In the genomic region with DNA sequence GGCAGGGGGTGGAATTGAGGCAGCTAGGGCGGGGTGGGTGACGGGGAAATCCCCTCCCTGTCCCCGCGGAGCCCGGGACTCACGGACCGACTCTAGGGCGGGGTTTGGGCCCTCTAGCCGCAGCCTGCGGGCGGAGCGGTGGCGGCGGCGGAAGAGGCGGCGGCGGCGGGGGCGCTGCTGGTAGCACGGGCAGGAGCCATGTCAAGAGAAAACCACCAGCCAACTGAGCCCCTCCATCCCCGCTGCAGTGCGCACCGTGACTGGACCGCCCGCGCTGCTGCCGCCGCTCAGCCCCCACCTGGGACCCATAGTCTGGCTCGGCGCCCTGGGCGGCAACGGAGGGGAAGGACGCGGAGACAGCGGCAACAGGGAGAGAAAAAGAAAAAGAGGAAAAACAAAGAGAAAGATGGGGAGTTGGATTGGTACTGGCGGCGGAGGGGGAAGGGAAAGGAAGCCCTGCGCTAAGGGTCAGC, we compare ENCODE assay signal across 8 cellular contexts. TPM values are rescaled to one million over a fixed set of nuclear protein-coding genes. Genes with fewer than 3 reads are reported as not detected.
DNase-seq lines count a peak whose midpoint lies in the region; ATAC-seq and TF ChIP-seq lines count a peak whose summit lies in the region.

No MANE protein-coding gene starts in this region.

- peak overlapping the region in 10 of 11 experiments; percentile 17 to 98 (median 44); a peak in 17 of 22 replicates for H3K4me2 ChIP-seq in BLaER1 treated with 17β-estradiol and CSF1 and Interleukin-3, amounts not matched to agents 10 nM and 100 nM
- H3K4me2 ChIP-seq in H9 (ENCODE audit: insufficient read depth, insufficient read length, low read length) (peak overlapping the region; percentile 94), osteoblast (ENCODE audit: insufficient read depth, low read length) (peak overlapping the region; percentile 92)

- H3T11ph ChIP-seq in H9 (ENCODE audit: low read length) = peak overlapping the region; percentile 3

- H3K14ac ChIP-seq in H9 (ENCODE audit: insufficient read depth, low read length) = peak overlapping the region; percentile 91

- H3K4me1 ChIP-seq in BLaER1 treated with 17β-estradiol and CSF1 and Interleukin-3, amounts not matched to agents 10 nM and 100 nM = peaks cover 29 to 46% (median 40%) of the 10 kb centered on the region in 10 experiments
- no peaks in the 10 kb centered on the region for H3K4me1 ChIP-seq in H9 (ENCODE audit: insufficient read depth, low read length)
- H3K4me1 ChIP-seq in osteoblast (ENCODE audit: insufficient read depth, low read length) = peaks cover 12% of the 10 kb centered on the region
- peaks cover 9% of the 10 kb centered on the region for H3K4me1 ChIP-seq in thymus (ENCODE audit: control insufficient read depth, insufficient read depth, low read length)

- H2BK20ac ChIP-seq in H9 (ENCODE audit: low read depth, low read length, poor library complexity, severe bottlenecking) = no peak overlapping the region

- peak overlapping the region; percentile 96 to 99 for H3K4me3 Mint-ChIP-seq in H9

- peaks cover 0 to 4% (median 0%) of the 10 kb centered on the region in 11 experiments; a peak in 2 of 22 replicates for H3K9me3 ChIP-seq in BLaER1 treated with 17β-estradiol and CSF1 and Interleukin-3, amounts not matched to agents 10 nM and 100 nM (replicated peaks in 1 of 11)
- no peaks in the 10 kb centered on the region for H3K9me3 ChIP-seq in H9 (ENCODE audit: control insufficient read depth, low read depth, low read length)
- no peaks in the 10 kb centered on the region for H3K9me3 ChIP-seq in osteoblast (ENCODE audit: low read depth, low read length)
- no peaks in the 10 kb centered on the region for H3K9me3 ChIP-seq in thymus (ENCODE audit: control insufficient read depth)

- H2AFZ ChIP-seq in H9 (ENCODE audit: low read length) (no peak overlapping the region), osteoblast (ENCODE audit: low read length) (no peak overlapping the region)

- no CpG with 5 or more reads among the region's 39 CpGs for WGBS in H9 (ENCODE audit: extremely low coverage, insufficient read length, low lambda C conversion rate)
- WGBS in thymus = under 1% methylated on average over 39 of the region's 39 CpGs

- H3K79me2 ChIP-seq in H9 (ENCODE audit: insufficient read depth, low read length) = peaks cover 30% of the 10 kb centered on the region
- peaks cover 54% of the 10 kb centered on the region for H3K79me2 ChIP-seq in osteoblast (ENCODE audit: insufficient read depth, low read length)

- peak overlapping the region; percentile 7 for H2BK5ac ChIP-seq in H9 (ENCODE audit: insufficient read length, low read length)

- H3K4me1 Mint-ChIP-seq in H9 = peaks cover 19 to 30% of the 10 kb centered on the region in 2 experiments

- TF ChIP-seq CTCF in H9 (conservative IDR thresholded peaks at IDR 0.05) = no peak
- no peak for TF ChIP-seq CTCF in osteoblast (IDR thresholded peaks at IDR 0.05; ENCODE audit: extremely low read depth, low read depth, low read length)

- H3K79me1 ChIP-seq in H9 (ENCODE audit: insufficient read depth, low read depth, low read length, poor library complexity, severe bottlenecking) = no peaks in the 10 kb centered on the region

- DNase-seq in H9 (peak; percentile 30), RPMI7951 (ENCODE audit: low read depth) (peak; percentile 67), germinal center (ENCODE audit: low spot score) (peak; percentile 68), osteoblast (ENCODE audit: insufficient read length, low spot score, missing footprints) (peak; percentile 69)
- peak; percentile 71 for DNase-seq in activated gamma-delta T cell treated with anti-CD3 and anti-CD28 coated beads, Interleukin-2, amount 50 U/mL, for 16 hours (ENCODE audit: low read depth)

- no peak overlapping the region for H2BK12ac ChIP-seq in H9 (ENCODE audit: insufficient read length, low read depth, low read length)

- no peak overlapping the region for H2AK5ac ChIP-seq in H9 (ENCODE audit: insufficient read length, low read length)

- H3K36me3 ChIP-seq in BLaER1 treated with 17β-estradiol and CSF1 and Interleukin-3, amounts not matched to agents 10 nM and 100 nM = peaks cover 30 to 40% (median 37%) of the 10 kb centered on the region in 11 experiments
- H3K36me3 ChIP-seq in osteoblast (ENCODE audit: insufficient read depth, low read length) (peaks cover 29% of the 10 kb centered on the region), thymus (ENCODE audit: control insufficient read depth, insufficient read depth) (peaks cover 6% of the 10 kb centered on the region)

- H3K27ac Mint-ChIP-seq in H9 = peak overlapping the region; percentile 99 to 100 (median 100)

- no peak overlapping the region for H3K23ac ChIP-seq in H9 (ENCODE audit: insufficient read length, low read depth, low read length)

- peak overlapping the region; percentile 91 for H3K18ac ChIP-seq in H9 (ENCODE audit: insufficient read length, low read depth, low read length)

- H3K4ac ChIP-seq in H9 (ENCODE audit: low read depth, low read length) = peak overlapping the region; percentile 80; the same call in 1 of the 2 replicates

- no peak overlapping the region for H4K5ac ChIP-seq in H9 (ENCODE audit: insufficient read length, low read depth, low read length)

- peaks cover 13% of the 10 kb centered on the region for H3K23me2 ChIP-seq in H9 (ENCODE audit: insufficient read length, low read depth, low read length, poor library complexity, severe bottlenecking)

- ATAC-seq in GM21447 (IDR thresholded peaks at IDR 0.05; ENCODE audit: unreplicated experiment) = no peak

- no peaks in the 10 kb centered on the region for H3K27me3 Mint-ChIP-seq in H9 (ENCODE audit: low read depth)

- H3K56ac ChIP-seq in H9 (ENCODE audit: insufficient read length, low read depth, low read length) = no peak overlapping the region

- peaks cover 33 to 45% (median 43%) of the 10 kb centered on the region in 3 experiments for H3K36me3 Mint-ChIP-seq in H9 (ENCODE audit: insufficient read depth in 1 of 3, low read depth in 3 of 3)

- H3K27ac ChIP-seq in BLaER1 treated with 17β-estradiol and CSF1 and Interleukin-3, amounts not matched to agents 10 nM and 100 nM = peak overlapping the region; percentile 96 to 100 (median 99)
- H3K27ac ChIP-seq in H9 (ENCODE audit: insufficient read length, low read depth, low read length) = peak overlapping the region; percentile 84
- H3K27ac ChIP-seq in osteoblast (ENCODE audit: low read depth, low read length) = peak overlapping the region; percentile 99
- peak overlapping the region; percentile 100 for H3K27ac ChIP-seq in thymus (ENCODE audit: low read depth)

- peak overlapping the region; percentile 91 for H4K91ac ChIP-seq in H9 (ENCODE audit: insufficient read length, low read depth, low read length)

- no peak overlapping the region for H4K8ac ChIP-seq in H9 (replicated peaks; ENCODE audit: insufficient read length, low read depth, low read length)

- H3K4me3 ChIP-seq in BLaER1 treated with 17β-estradiol and CSF1 and Interleukin-3, amounts not matched to agents 10 nM and 100 nM = peak overlapping the region; percentile 74 to 99 (median 93)
- peak overlapping the region; percentile 97 for H3K4me3 ChIP-seq in osteoblast (ENCODE audit: insufficient read depth, low read length)
- peak overlapping the region; percentile 97 for H3K4me3 ChIP-seq in thymus (ENCODE audit: low read length)

- peak overlapping the region; percentile 74 for H2BK120ac ChIP-seq in H9 (ENCODE audit: low read depth, low read length, poor library complexity, severe bottlenecking)

- peaks cover 40 to 46% (median 43%) of the 10 kb centered on the region in 11 experiments for H4K20me1 ChIP-seq in BLaER1 treated with 17β-estradiol and CSF1 and Interleukin-3, amounts not matched to agents 10 nM and 100 nM
- H4K20me1 ChIP-seq in H9 (ENCODE audit: control insufficient read depth, insufficient read depth, insufficient read length) = no peaks in the 10 kb centered on the region
- H4K20me1 ChIP-seq in osteoblast (ENCODE audit: insufficient read depth, low read length) = peaks cover 44% of the 10 kb centered on the region

- H3K9me3 Mint-ChIP-seq in H9 = no peaks in the 10 kb centered on the region

- H3K27me3 ChIP-seq in BLaER1 treated with 17β-estradiol and CSF1 and Interleukin-3, amounts not matched to agents 10 nM and 100 nM = no peaks in the 10 kb centered on the region
- no peaks in the 10 kb centered on the region for H3K27me3 ChIP-seq in H9 (ENCODE audit: insufficient read depth, low read length)
- H3K27me3 ChIP-seq in osteoblast (ENCODE audit: insufficient read depth, low read length) = no peaks in the 10 kb centered on the region
- no peaks in the 10 kb centered on the region for H3K27me3 ChIP-seq in thymus (ENCODE audit: control insufficient read depth, insufficient read depth)

- H2BK15ac ChIP-seq in H9 (ENCODE audit: low read depth, low read length) = no peak overlapping the region

- peak overlapping the region; percentile 96 to 100 (median 99) for H3K9ac ChIP-seq in BLaER1 treated with 17β-estradiol and CSF1 and Interleukin-3, amounts not matched to agents 10 nM and 100 nM
- peak overlapping the region; percentile 94 for H3K9ac ChIP-seq in H9 (ENCODE audit: extremely low read depth, insufficient read length, low read length)

RNA-seq across cellular contexts. Expression of a gene that starts 1.2 kb away (rescaled TPM):
- total RNA-seq in H9 (2021) (125 TPM in 2 replicates), osteoblast (144 and 168 TPM in 2 replicates)
- total RNA-seq in RPMI7951 (2014; rRNA removed; shearing (Covaris generic)) = 96.1 and 105 TPM in 2 replicates
- polyA plus RNA-seq in thymus = 178 TPM

RNA-seq across cellular contexts. Expression of a gene that starts 53.3 kb away (rescaled TPM):
- 38.0 and 40.4 TPM in 2 replicates for total RNA-seq in H9 (2021)
- 7.9 and 9.3 TPM in 2 replicates for total RNA-seq in RPMI7951 (2014; rRNA removed; shearing (Covaris generic))
- 5.8 and 6.5 TPM in 2 replicates for total RNA-seq in osteoblast
- 29.4 TPM for polyA plus RNA-seq in thymus

RNA-seq across cellular contexts. Expression of a gene that starts 53.5 kb away (rescaled TPM):
- total RNA-seq in H9 (2021) = 54.7 and 55.6 TPM in 2 replicates
- total RNA-seq in RPMI7951 (2014; rRNA removed; shearing (Covaris generic)) = 19.7 and 30.0 TPM in 2 replicates
- 27.4 and 27.9 TPM in 2 replicates for total RNA-seq in osteoblast
- 69.9 TPM for polyA plus RNA-seq in thymus

RNA-seq across cellular contexts. Expression of a gene that starts 54.6 kb away (rescaled TPM):
- total RNA-seq in H9 (2021) (106 and 110 TPM in 2 replicates), osteoblast (9.4 and 11.2 TPM in 2 replicates)
- total RNA-seq in RPMI7951 (2014; rRNA removed; shearing (Covaris generic)) = 70.4 and 71.8 TPM in 2 replicates
- 21.6 TPM for polyA plus RNA-seq in thymus

Comparison
In these comparisons a context has a peak if more than half of its experiments do, and no peak if none do; other contexts are left out.
1. H3K4me2 ChIP-seq: peak in every context shown above with its lines; median percentile 94 in H9; 92 in osteoblast; 44 in BLaER1 treated with 17β-estradiol and CSF1 and Interleukin-3, amounts not matched to agents 10 nM and 100 nM.